In genomic region chr22:42688241-42688913, GRCh38 we compare ENCODE assay signal across 1 cellular context.
TF ChIP-seq lines count a peak whose summit lies in the region.

No MANE protein-coding gene starts in this region.

TF ChIP-seq in HepG2, 621 proteins besides CTCF, POLR2A, EP300 and RAD21 (continued from another document and continues in another):
- TF ChIP-seq ZSCAN21 (CRISPR knock-in tag; IDR thresholded peaks at IDR 0.05; ENCODE audit: borderline replicate concordance): 0 out of 2 replicates have a peak, but pooled peaks have one; percentile 39
- no peak for TF ChIP-seq TRIM22 (IDR thresholded peaks at IDR 0.05)
- TF ChIP-seq ZNF605 (CRISPR knock-in tag; IDR thresholded peaks at IDR 0.05): no peak
- no peak for TF ChIP-seq GPBP1L1 (CRISPR knock-in tag; IDR thresholded peaks at IDR 0.05)
- TF ChIP-seq ZFP37 (CRISPR knock-in tag; IDR thresholded peaks at IDR 0.05; ENCODE audit: borderline replicate concordance): no peak
- no peak for TF ChIP-seq ZNF296 (CRISPR knock-in tag; conservative IDR thresholded peaks at IDR 0.05)
- TF ChIP-seq FOXM1 (CRISPR knock-in tag; IDR thresholded peaks at IDR 0.05): no peak
- no peak for TF ChIP-seq ZNF781 (CRISPR knock-in tag; IDR thresholded peaks at IDR 0.05; ENCODE audit: borderline replicate concordance, not compliant biosample characterization)
- no peak for TF ChIP-seq NFKB2 (CRISPR knock-in tag; IDR thresholded peaks at IDR 0.05; ENCODE audit: borderline replicate concordance)
- TF ChIP-seq SRY (CRISPR knock-in tag; IDR thresholded peaks at IDR 0.05): no peak
- no peak for TF ChIP-seq JUN (CRISPR knock-in tag; IDR thresholded peaks at IDR 0.05)
- no peak for TF ChIP-seq ZNF761 (CRISPR knock-in tag; conservative IDR thresholded peaks at IDR 0.05)
- no peak for TF ChIP-seq BCL3 (CRISPR knock-in tag; IDR thresholded peaks at IDR 0.05)
- TF ChIP-seq MXD4 (CRISPR knock-in tag; IDR thresholded peaks at IDR 0.05): no peak
- no peak for TF ChIP-seq ZNF264 (CRISPR knock-in tag; IDR thresholded peaks at IDR 0.05)
- no peak for TF ChIP-seq ZNF691 (CRISPR knock-in tag; IDR thresholded peaks at IDR 0.05; ENCODE audit: borderline replicate concordance, low read depth)
- TF ChIP-seq SALL2 (CRISPR knock-in tag; IDR thresholded peaks at IDR 0.05): no peak
- TF ChIP-seq STAG1 (CRISPR knock-in tag; IDR thresholded peaks at IDR 0.05): no peak
- no peak for TF ChIP-seq STAT6 (CRISPR knock-in tag; IDR thresholded peaks at IDR 0.05; ENCODE audit: borderline replicate concordance)
- TF ChIP-seq NBN (conservative IDR thresholded peaks at IDR 0.05): no peak
- TF ChIP-seq XRCC5 (optimal IDR thresholded peaks at IDR 0.05; ENCODE audit: low read length): peak; percentile 56
- TF ChIP-seq MLXIP (CRISPR knock-in tag; IDR thresholded peaks at IDR 0.05; ENCODE audit: borderline replicate concordance): no peak
- TF ChIP-seq DR1 (CRISPR knock-in tag; IDR thresholded peaks at IDR 0.05): no peak
- TF ChIP-seq EED (CRISPR knock-in tag; IDR thresholded peaks at IDR 0.05): no peak; the same call in 1 of the 2 replicates
- TF ChIP-seq HNRNPH1 (optimal IDR thresholded peaks at IDR 0.05; ENCODE audit: low read depth, low read length): no peak
- no peak for TF ChIP-seq ZNF326 (CRISPR knock-in tag; IDR thresholded peaks at IDR 0.05; ENCODE audit: borderline replicate concordance)
- TF ChIP-seq ZNF354B (CRISPR knock-in tag; IDR thresholded peaks at IDR 0.05): no peak
- TF ChIP-seq SRF (IDR thresholded peaks at IDR 0.05; ENCODE audit: low read depth, low read length): no peak
- TF ChIP-seq SP2 (CRISPR knock-in tag; IDR thresholded peaks at IDR 0.05): no peak
- TF ChIP-seq ZNF572 (CRISPR knock-in tag; IDR thresholded peaks at IDR 0.05): no peak
- peak; percentile 29; the same call in 1 of the 2 replicates for TF ChIP-seq TFDP1 (CRISPR knock-in tag; IDR thresholded peaks at IDR 0.05; ENCODE audit: borderline replicate concordance)
- TF ChIP-seq ZNF547 (CRISPR knock-in tag; IDR thresholded peaks at IDR 0.05): no peak
- peak; percentile 92 for TF ChIP-seq CEBPG (CRISPR knock-in tag; IDR thresholded peaks at IDR 0.05)
- TF ChIP-seq HDAC1 (CRISPR knock-in tag; IDR thresholded peaks at IDR 0.05): peak; percentile 81
- TF ChIP-seq ZNF230 (CRISPR knock-in tag; IDR thresholded peaks at IDR 0.05): no peak
- TF ChIP-seq NR2F1 (CRISPR knock-in tag; IDR thresholded peaks at IDR 0.05): no peak
- TF ChIP-seq KLF15 (CRISPR knock-in tag; IDR thresholded peaks at IDR 0.05; ENCODE audit: borderline replicate concordance): no peak
- TF ChIP-seq ZBTB4 (CRISPR knock-in tag; IDR thresholded peaks at IDR 0.05; ENCODE audit: borderline replicate concordance): no peak
- TF ChIP-seq HOXA5 (CRISPR knock-in tag; IDR thresholded peaks at IDR 0.05): no peak
- TF ChIP-seq ZNF496 (CRISPR knock-in tag; IDR thresholded peaks at IDR 0.05; ENCODE audit: insufficient replicate concordance): no peak
- no peak for TF ChIP-seq ZNF672 (CRISPR knock-in tag; IDR thresholded peaks at IDR 0.05)
- no peak for TF ChIP-seq MIER2 (CRISPR knock-in tag; IDR thresholded peaks at IDR 0.05)
- no peak for TF ChIP-seq ZBTB10 (CRISPR knock-in tag; IDR thresholded peaks at IDR 0.05; ENCODE audit: borderline replicate concordance)
- TF ChIP-seq MED13 (CRISPR knock-in tag; IDR thresholded peaks at IDR 0.05): no peak
- TF ChIP-seq CREB3 (CRISPR knock-in tag; IDR thresholded peaks at IDR 0.05): no peak
- TF ChIP-seq TCF7L2 (IDR thresholded peaks at IDR 0.05; ENCODE audit: low read depth, low read length): no peak
- TF ChIP-seq PAX8 (CRISPR knock-in tag; IDR thresholded peaks at IDR 0.05; ENCODE audit: borderline replicate concordance): no peak
- 0 out of 2 replicates have a peak, but pooled peaks have one; percentile 20 for TF ChIP-seq ZNF598 (CRISPR knock-in tag; IDR thresholded peaks at IDR 0.05; ENCODE audit: borderline replicate concordance)
- TF ChIP-seq RFX5 (IDR thresholded peaks at IDR 0.05; ENCODE audit: low read depth, low read length): no peak
- TF ChIP-seq ZNF20 (CRISPR knock-in tag; IDR thresholded peaks at IDR 0.05): no peak
- no peak for TF ChIP-seq NFYB (CRISPR knock-in tag; IDR thresholded peaks at IDR 0.05)
- no peak for TF ChIP-seq XBP1 (CRISPR knock-in tag; IDR thresholded peaks at IDR 0.05)
